12 cellular contexts compared by ENCODE assay signal in the genomic region with DNA sequence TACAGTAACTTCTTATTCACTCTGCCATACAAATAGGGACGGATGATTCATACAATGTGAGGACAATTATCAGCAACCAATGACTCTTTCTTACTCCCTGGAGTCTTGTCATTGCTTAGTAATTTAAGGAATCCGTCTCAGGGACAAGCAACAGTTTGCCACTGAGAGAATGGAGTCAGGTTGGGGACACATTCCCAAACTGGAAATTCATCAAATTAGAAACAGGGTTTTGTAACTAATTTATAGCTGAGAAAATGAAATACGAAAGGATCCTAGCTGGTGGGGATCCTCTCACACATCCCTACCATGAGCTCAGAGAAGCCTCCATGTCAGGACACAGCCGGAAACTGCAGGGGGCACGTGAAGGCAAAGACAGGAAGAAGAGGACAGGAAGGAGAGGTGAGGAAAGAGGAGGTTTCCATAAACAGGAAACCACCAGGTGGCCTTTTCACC.
A peak's percentile ranks its signal among the peaks of the same experiment; 100 is the strongest.
DNase-seq lines count a peak whose midpoint lies in the region; ATAC-seq lines count a peak whose summit lies in the region.
"Had no signal": no experiment of that assay in that cellular context is flagged by ENCODE, and none has a peak within 500 bp of the region (broad histone marks: within the 10 kb centered on the region; RNA-seq: fewer than 3 reads in every experiment).

No MANE protein-coding gene starts in this region.

- peak; percentile 37 for DNase-seq in ACHN
- DNase-seq in HS-27A (ENCODE audit: low read depth), result peak; percentile 67
- DNase-seq in astrocyte of the hippocampus (ENCODE audit: low read depth, low spot score), result peak; percentile 75
- DNase-seq in iris pigment epithelial cell (ENCODE audit: low read depth), result peak; percentile 62
- DNase-seq in substantia nigra (lab: John Stamatoyannopoulos, UW), result no peak
- DNase-seq in NCI-H2029 treated with DMSO at 0.1 percent for 48 hours (lab: John Stamatoyannopoulos, UW), result no peak
- DNase-seq in activated T-cell treated with anti-CD3 and anti-CD28 coated beads, Interleukin-2, amount 50 U/mL, for 48 hours, result no peak
- DNase-seq: BE2C, glutamatergic neuron, H7, NCI-H1105 had no signal

- no peak for ATAC-seq in GM21390 (IDR thresholded peaks at IDR 0.05; ENCODE audit: unreplicated experiment)

- in situ Hi-C loops in ACHN (cut with HindIII; ENCODE audit: low pct_ligation_motif_present, low pct_unique_long_range_greater_than_20kb, low sequenced_read_pairs), result no loop called here

- H3K27ac ChIP-seq in substantia nigra (ENCODE audit: low read depth, low read length, poor library complexity, severe bottlenecking), result no peak overlapping the region

Comparison
In these comparisons a context has a peak if more than half of its experiments do, and no peak if none do; other contexts are left out.
1. DNase-seq: peak in ACHN (single experiment), HS-27A (single experiment), astrocyte of the hippocampus (single experiment) and iris pigment epithelial cell (single experiment); none in substantia nigra (0 of 49), NCI-H2029 treated with DMSO at 0.1 percent for 48 hours (single experiment) and activated T-cell treated with anti-CD3 and anti-CD28 coated beads, Interleukin-2, amount 50 U/mL, for 48 hours (0 of 2).